17 cellular contexts compared by ENCODE assay signal in genomic region chr5:110702300-110702699, GRCh38. TPM values are rescaled to one million over a fixed set of nuclear protein-coding genes. Genes with fewer than 3 reads are reported as not detected.
DNase-seq lines count a peak whose midpoint lies in the region; ATAC-seq and TF ChIP-seq lines count a peak whose summit lies in the region.
"Had no signal": no experiment of that assay in that cellular context is flagged by ENCODE, and none has a peak within 500 bp of the region (broad histone marks: within the 10 kb centered on the region; RNA-seq: fewer than 3 reads in every experiment).

No MANE protein-coding gene starts in this region.

- H3K9ac ChIP-seq in SK-N-SH (no peak overlapping the region), skeletal muscle satellite cell (ENCODE audit: low read depth, low read length) (no peak overlapping the region)
- H3K9ac ChIP-seq: BLaER1, GM23248 had no signal

- H3K79me2 ChIP-seq in SK-N-SH (ENCODE audit: insufficient read depth), result no peaks in the 10 kb centered on the region

- H3K4me2 ChIP-seq in SK-N-SH, result no peak overlapping the region
- peak overlapping the region; percentile 9 for H3K4me2 ChIP-seq in skeletal muscle satellite cell (ENCODE audit: low read length)
- H3K4me2 ChIP-seq: BLaER1 had no signal

- no peaks in the 10 kb centered on the region for H3F3A ChIP-seq in SK-N-SH (replicated peaks; ENCODE audit: insufficient read depth)

- ATAC-seq in SK-N-SH treated with all-trans-retinoic acid at 6 μM for 48 hours, result peak; percentile 77

- no peaks in the 10 kb centered on the region for H3K36me3 ChIP-seq in SK-N-SH (replicated peaks in 1 of 2; ENCODE audit: control insufficient read depth in 1 of 2, insufficient read depth in 2 of 2, low read length in 1 of 2)
- H3K36me3 ChIP-seq in skeletal muscle satellite cell (ENCODE audit: insufficient read depth, low read length), result no peaks in the 10 kb centered on the region
- H3K36me3 ChIP-seq in WERI-Rb-1, result no peaks in the 10 kb centered on the region
- H3K36me3 ChIP-seq: BLaER1, HAP-1 had no signal

- POLR2A ChIA-PET in SK-N-SH (lab: Yijun Ruan, JAX), result no interaction called here

- DNase-seq in SK-N-SH (no peak), SK-N-DZ (ENCODE audit: low spot score) (peak; percentile 18), hepatic stellate cell (ENCODE audit: low spot score) (peak; percentile 2), WERI-Rb-1 (no peak)
- DNase-seq in activated CD4-positive, alpha-beta T cell treated with anti-CD3 and anti-CD28 coated beads, Interleukin-2, amount 50 U/mL, for 1 hour, result no peak
- DNase-seq in activated effector memory CD4-positive, alpha-beta T cell treated with Interleukin-2 at 50 U/mL for 16 hours, result no peak
- DNase-seq: CD4-positive, alpha-beta memory T cell; DMS153; DMS79; GDM1; GM23248 had no signal

- no peak overlapping the region for H3K4me3 ChIP-seq in SK-N-SH (ENCODE audit: low read depth in 2 of 2, low read length in 1 of 2)
- H3K4me3 ChIP-seq in skeletal muscle satellite cell (ENCODE audit: low read length), result no peak overlapping the region
- no peak overlapping the region for H3K4me3 ChIP-seq in WERI-Rb-1 (ENCODE audit: low read depth, low read length)
- H3K4me3 ChIP-seq: BLaER1, GM23248, HAP-1 had no signal

- CTCF ChIA-PET in SK-N-SH (lab: Yijun Ruan, JAX), result interaction anchor here (1.1 kb wide), 1 partner anchor 23 kb away, joined by 3 read pairs; no protein-coding TSS in a partner anchor

- no peak overlapping the region for H2AFZ ChIP-seq in SK-N-SH (ENCODE audit: low read depth)
- H2AFZ ChIP-seq: GM23248 had no signal

- TF ChIP-seq CTCF in SK-N-SH (IDR thresholded peaks at IDR 0.05) (no peak), WERI-Rb-1 (IDR thresholded peaks at IDR 0.05; ENCODE audit: low read depth, low read length) (no peak)

- no peak overlapping the region for H3K27ac ChIP-seq in SK-N-SH (ENCODE audit: low read depth in 2 of 2, low read length in 1 of 2)
- H3K27ac ChIP-seq in WERI-Rb-1, result no peak overlapping the region
- H3K27ac ChIP-seq: 22Rv1, BLaER1, GM23248 had no signal

- TF ChIP-seq EP300 in SK-N-SH (IDR thresholded peaks at IDR 0.05; ENCODE audit: borderline replicate concordance in 1 of 2, low read depth in 1 of 2, low read length in 1 of 2), result no peak

- H3K9me3 ChIP-seq in SK-N-SH (no peaks in the 10 kb centered on the region), skeletal muscle satellite cell (replicated peaks; ENCODE audit: low read length) (no peaks in the 10 kb centered on the region), WERI-Rb-1 (ENCODE audit: severe bottlenecking) (no peaks in the 10 kb centered on the region)
- H3K9me3 ChIP-seq: BLaER1, HAP-1 had no signal

- TF ChIP-seq RAD21 in SK-N-SH (IDR thresholded peaks at IDR 0.05; ENCODE audit: low read length), result no peak

- no peaks in the 10 kb centered on the region for H3K9me2 ChIP-seq in SK-N-SH

- H3K4me1 ChIP-seq in SK-N-SH (ENCODE audit: control insufficient read depth in 1 of 2, insufficient read depth in 2 of 2, low read depth in 1 of 2, low read length in 1 of 2), result no peaks in the 10 kb centered on the region
- peaks cover 19% of the 10 kb centered on the region for H3K4me1 ChIP-seq in skeletal muscle satellite cell (ENCODE audit: control insufficient read depth, insufficient read depth, low read length)
- H3K4me1 ChIP-seq: HAP-1 had no signal

- H3K27me3 ChIP-seq in SK-N-SH (ENCODE audit: insufficient read depth) (no peaks in the 10 kb centered on the region), skeletal muscle satellite cell (ENCODE audit: control insufficient read depth, insufficient read depth, low read length) (no peaks in the 10 kb centered on the region), WERI-Rb-1 (ENCODE audit: insufficient read depth, low read depth, severe bottlenecking) (no peaks in the 10 kb centered on the region)
- H3K27me3 ChIP-seq: BLaER1 had no signal

- no peaks in the 10 kb centered on the region for H4K20me1 ChIP-seq in SK-N-SH (ENCODE audit: insufficient read depth)
- H4K20me1 ChIP-seq: BLaER1 had no signal

- WGBS in SK-N-SH (ENCODE audit: low lambda C conversion rate), result 0% methylated on average over 1 of the region's 1 CpG

TF ChIP-seq in SK-N-SH treated with all-trans-retinoic acid at 6 μM for 48 hours, 23 proteins besides CTCF, POLR2A, EP300 and RAD21:
- TF ChIP-seq, protein P1, sequence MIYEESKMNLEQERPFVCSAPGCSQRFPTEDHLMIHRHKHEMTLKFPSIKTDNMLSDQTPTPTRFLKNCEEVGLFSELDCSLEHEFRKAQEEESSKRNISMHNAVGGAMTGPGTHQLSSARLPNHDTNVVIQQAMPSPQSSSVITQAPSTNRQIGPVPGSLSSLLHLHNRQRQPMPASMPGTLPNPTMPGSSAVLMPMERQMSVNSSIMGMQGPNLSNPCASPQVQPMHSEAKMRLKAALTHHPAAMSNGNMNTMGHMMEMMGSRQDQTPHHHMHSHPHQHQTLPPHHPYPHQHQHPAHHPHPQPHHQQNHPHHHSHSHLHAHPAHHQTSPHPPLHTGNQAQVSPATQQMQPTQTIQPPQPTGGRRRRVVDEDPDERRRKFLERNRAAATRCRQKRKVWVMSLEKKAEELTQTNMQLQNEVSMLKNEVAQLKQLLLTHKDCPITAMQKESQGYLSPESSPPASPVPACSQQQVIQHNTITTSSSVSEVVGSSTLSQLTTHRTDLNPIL (CRISPR knock-in tag; IDR thresholded peaks at IDR 0.05; ENCODE audit: low read depth), result no peak
- TF ChIP-seq ESRRG (CRISPR knock-in tag; IDR thresholded peaks at IDR 0.05) (no peak), OSR1 (CRISPR knock-in tag; IDR thresholded peaks at IDR 0.05) (no peak), TOX (CRISPR knock-in tag; IDR thresholded peaks at IDR 0.05; ENCODE audit: borderline replicate concordance) (no peak), ZNF70 (CRISPR knock-in tag; IDR thresholded peaks at IDR 0.05) (no peak)
- TF ChIP-seq, protein P2, sequence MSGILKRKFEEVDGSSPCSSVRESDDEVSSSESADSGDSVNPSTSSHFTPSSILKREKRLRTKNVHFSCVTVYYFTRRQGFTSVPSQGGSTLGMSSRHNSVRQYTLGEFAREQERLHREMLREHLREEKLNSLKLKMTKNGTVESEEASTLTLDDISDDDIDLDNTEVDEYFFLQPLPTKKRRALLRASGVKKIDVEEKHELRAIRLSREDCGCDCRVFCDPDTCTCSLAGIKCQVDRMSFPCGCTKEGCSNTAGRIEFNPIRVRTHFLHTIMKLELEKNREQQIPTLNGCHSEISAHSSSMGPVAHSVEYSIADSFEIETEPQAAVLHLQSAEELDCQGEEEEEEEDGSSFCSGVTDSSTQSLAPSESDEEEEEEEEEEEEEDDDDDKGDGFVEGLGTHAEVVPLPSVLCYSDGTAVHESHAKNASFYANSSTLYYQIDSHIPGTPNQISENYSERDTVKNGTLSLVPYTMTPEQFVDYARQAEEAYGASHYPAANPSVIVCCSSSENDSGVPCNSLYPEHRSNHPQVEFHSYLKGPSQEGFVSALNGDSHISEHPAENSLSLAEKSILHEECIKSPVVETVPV (CRISPR knock-in tag; IDR thresholded peaks at IDR 0.05), result no peak

TF ChIP-seq in SK-N-SH, 30 proteins besides CTCF, POLR2A, EP300 and RAD21 (continues in another document):
- no peak for TF ChIP-seq EZH2phosphoT487 (IDR thresholded peaks at IDR 0.05; ENCODE audit: borderline replicate concordance, low read depth)
- TF ChIP-seq, protein P3, sequence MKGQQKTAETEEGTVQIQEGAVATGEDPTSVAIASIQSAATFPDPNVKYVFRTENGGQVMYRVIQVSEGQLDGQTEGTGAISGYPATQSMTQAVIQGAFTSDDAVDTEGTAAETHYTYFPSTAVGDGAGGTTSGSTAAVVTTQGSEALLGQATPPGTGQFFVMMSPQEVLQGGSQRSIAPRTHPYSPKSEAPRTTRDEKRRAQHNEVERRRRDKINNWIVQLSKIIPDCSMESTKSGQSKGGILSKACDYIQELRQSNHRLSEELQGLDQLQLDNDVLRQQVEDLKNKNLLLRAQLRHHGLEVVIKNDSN (IDR thresholded peaks at IDR 0.05; ENCODE audit: borderline replicate concordance, low read depth), result no peak
- TF ChIP-seq MEF2A (IDR thresholded peaks at IDR 0.05; ENCODE audit: borderline replicate concordance, low read depth), result no peak
- no peak for TF ChIP-seq YY1 (IDR thresholded peaks at IDR 0.05; ENCODE audit: low read depth)
- TF ChIP-seq SMC3 (IDR thresholded peaks at IDR 0.05; ENCODE audit: low read depth, low read length), result no peak
- TF ChIP-seq SIN3A (IDR thresholded peaks at IDR 0.05; ENCODE audit: borderline replicate concordance, low read depth, low read length), result no peak
- TF ChIP-seq TAF1 (IDR thresholded peaks at IDR 0.05; ENCODE audit: borderline replicate concordance, low read depth, low read length), result no peak
- TF ChIP-seq JUND (IDR thresholded peaks at IDR 0.05), result no peak
- no peak for TF ChIP-seq FOXM1 (IDR thresholded peaks at IDR 0.05; ENCODE audit: low read depth)

RNA-seq across cellular contexts. Expression of gene TMEM232, which starts 24.2 kb away (rescaled TPM):
- polyA plus RNA-seq in SK-N-SH (2012; rRNA removed), result 0.66 and 1.2 TPM in 2 replicates
- 1.0 and 1.1 TPM in 2 replicates for polyA plus RNA-seq in SK-N-SH (2012; cell fraction: cytosol; rRNA removed)
- polyA plus RNA-seq in SK-N-SH (2012; cell fraction: nucleus; rRNA removed), result 0.48 and 0.89 TPM in 2 replicates
- polyA plus RNA-seq in SK-N-DZ (2014; cell fraction: cytosol; rRNA removed), result 1.5 and 3.5 TPM in 2 replicates
- 0.67 and 3.3 TPM in 2 replicates for polyA plus RNA-seq in SK-N-DZ (2014; cell fraction: nucleus; rRNA removed)
- total RNA-seq in skeletal muscle satellite cell (2012; rRNA removed), result 5.5 and 6.3 TPM in 2 replicates
- total RNA-seq: Daoy had no signal

RNA-seq across cellular contexts. Expression of gene SLC25A46, which starts 36.5 kb away (rescaled TPM):
- polyA plus RNA-seq in SK-N-SH (2012; rRNA removed), result 15.7 and 20.5 TPM in 2 replicates
- 24.3 and 30.5 TPM in 2 replicates for polyA plus RNA-seq in SK-N-SH (2012; cell fraction: cytosol; rRNA removed)
- 11.0 and 21.2 TPM in 2 replicates for polyA plus RNA-seq in SK-N-SH (2012; cell fraction: nucleus; rRNA removed)
- polyA plus RNA-seq in SK-N-DZ (2014; cell fraction: cytosol; rRNA removed), result 59.0 and 65.0 TPM in 2 replicates
- 46.3 and 51.0 TPM in 2 replicates for polyA plus RNA-seq in SK-N-DZ (2014; cell fraction: nucleus; rRNA removed)
- total RNA-seq in skeletal muscle satellite cell (2012; rRNA removed), result 91.1 and 97.1 TPM in 2 replicates

Comparison
In these comparisons a context has a peak if more than half of its experiments do, and no peak if none do; other contexts are left out.
1. DNase-seq: peak in SK-N-DZ (single experiment) and hepatic stellate cell (single experiment); none in SK-N-SH (single experiment), activated CD4-positive, alpha-beta T cell treated with anti-CD3 and anti-CD28 coated beads, Interleukin-2, amount 50 U/mL, for 1 hour (single experiment), activated effector memory CD4-positive, alpha-beta T cell treated with Interleukin-2 at 50 U/mL for 16 hours (single experiment) and WERI-Rb-1 (single experiment).